Comparison of ENCODE assay signal across 35 cellular contexts in genomic region chr9:28255174-28255573, GRCh38.
"Had no signal": no experiment of that assay in that cellular context is flagged by ENCODE, and none has a peak within 500 bp of the region (broad histone marks: within the 10 kb centered on the region; RNA-seq: fewer than 3 reads in every experiment).

No MANE protein-coding gene starts in this region.

- H3K4me3 ChIP-seq: MG63 had no signal

- H3K9me3 ChIP-seq: MG63 had no signal

- H3K27me3 ChIP-seq: MG63 had no signal

- DNase-seq: Karpas-422, Kasumi-1, MG63, MM.1S, MV-4-11, NCI-H1048, NCI-H1092, NCI-H1092 treated with DMSO at 0.1 percent for 48 hours, NCI-H1105, NCI-H1105 treated with DMSO at 0.1 percent for 48 hours, NCI-H1417, NCI-H1417 treated with DMSO at 0.1 percent for 48 hours, NCI-H1436, NCI-H1436 treated with DMSO at 0.1 percent for 48 hours, NCI-H146, NCI-H1694, NCI-H1694 treated with DMSO at 0.1 percent for 48 hours, NCI-H187, NCI-H187 treated with DMSO at 0.1 percent for 48 hours, NCI-H1930, NCI-H2029, NCI-H2029 treated with DMSO at 0.1 percent for 48 hours, NCI-H2081, NCI-H2081 treated with DMSO at 0.1 percent for 48 hours, NCI-H2107, NCI-H2171, NCI-H2171 treated with DMSO at 0.1 percent for 48 hours, NCI-H2227 treated with DMSO at 0.1 percent for 48 hours, NCI-H226, NCI-H345, NCI-H446, NCI-H446 treated with DMSO at 0.1 percent for 48 hours, NCI-H510A, NCI-H510A treated with DMSO at 0.1 percent for 48 hours, NCI-H524 had no signal

- H3K36me3 ChIP-seq: MG63 had no signal
